17 cellular contexts compared by ENCODE assay signal in the genomic region with DNA sequence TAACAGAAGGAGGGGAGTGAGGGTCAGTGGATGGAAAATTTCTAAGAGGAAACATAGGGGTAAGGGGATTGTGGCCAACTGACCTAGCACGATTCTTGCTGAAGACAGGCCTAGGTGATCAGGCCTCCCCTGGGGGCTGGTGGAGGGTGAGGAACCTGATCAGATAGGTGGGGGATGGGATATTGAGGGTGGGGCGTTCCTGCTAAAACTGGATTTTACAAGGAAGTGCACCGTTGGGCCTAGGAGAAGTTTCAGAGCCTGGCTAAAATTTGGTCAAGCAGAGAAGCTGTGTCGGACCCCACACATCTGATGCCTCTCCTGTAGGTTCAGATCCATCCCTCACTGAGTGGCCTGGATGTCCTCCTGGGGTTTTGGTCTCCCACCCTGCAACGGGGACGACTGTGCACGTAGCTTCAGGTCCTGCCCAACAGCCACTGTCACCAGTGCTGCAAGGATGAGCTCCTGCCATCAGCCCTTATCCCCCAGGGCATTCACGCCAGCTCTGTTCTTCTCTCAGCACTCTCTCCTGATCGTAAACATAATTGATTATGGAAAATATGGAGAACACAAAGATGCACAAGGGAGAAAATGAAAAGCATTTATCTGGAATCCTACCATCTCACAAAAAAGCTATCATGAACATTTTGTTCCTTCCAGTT.
DNase-seq lines count a peak whose midpoint lies in the region; ATAC-seq and TF ChIP-seq lines count a peak whose summit lies in the region.
"Had no signal": no experiment of that assay in that cellular context is flagged by ENCODE, and none has a peak within 500 bp of the region (broad histone marks: within the 10 kb centered on the region; RNA-seq: fewer than 3 reads in every experiment).

No MANE protein-coding gene starts in this region.

- H3K9me3 ChIP-seq in stomach, result no peaks in the 10 kb centered on the region
- H3K9me3 ChIP-seq: A549; BLaER1 treated with 17β-estradiol and CSF1 and Interleukin-3, amounts not matched to agents 10 nM and 100 nM had no signal

- H3K4me1 Mint-ChIP-seq in WTC11, result no peaks in the 10 kb centered on the region

- peaks cover 2% of the 10 kb centered on the region for H3K36me3 Mint-ChIP-seq in WTC11

- TF ChIP-seq CTCF in WTC11 (IDR thresholded peaks at IDR 0.05), result no peak
- no peak for TF ChIP-seq CTCF in stomach (IDR thresholded peaks at IDR 0.05)

- no peak overlapping the region for H3K4me3 ChIP-seq in stomach
- H3K4me3 ChIP-seq: A549; BLaER1 treated with 17β-estradiol and CSF1 and Interleukin-3, amounts not matched to agents 10 nM and 100 nM; GM12878; GM23248 had no signal

- no peaks in the 10 kb centered on the region for H3K27me3 ChIP-seq in stomach
- H3K27me3 ChIP-seq: BLaER1 treated with 17β-estradiol and CSF1 and Interleukin-3, amounts not matched to agents 10 nM and 100 nM had no signal

- TF ChIP-seq POLR2A in stomach (IDR thresholded peaks at IDR 0.05), result no peak

- POLR2A ChIA-PET in WTC11 (lab: Charles Lee), result no interaction called here

- intact Hi-C loops in stomach (cut with DNase I; ENCODE audit: low total_unique reads), result no loop called here

- H3K27ac ChIP-seq in stomach (no peak overlapping the region), caudate nucleus (ENCODE audit: low read depth, low read length) (no peak overlapping the region)
- H3K27ac ChIP-seq: A549; BLaER1 treated with 17β-estradiol and CSF1 and Interleukin-3, amounts not matched to agents 10 nM and 100 nM; GM23248; RWPE1 had no signal

- no peak overlapping the region for H3K4me3 Mint-ChIP-seq in WTC11

- H3K4me1 ChIP-seq in stomach, result no peaks in the 10 kb centered on the region
- H3K4me1 ChIP-seq: A549; BLaER1 treated with 17β-estradiol and CSF1 and Interleukin-3, amounts not matched to agents 10 nM and 100 nM had no signal

- H3K27me3 Mint-ChIP-seq in WTC11 (ENCODE audit: low read depth), result no peaks in the 10 kb centered on the region

- H3K9me3 Mint-ChIP-seq in WTC11, result no peaks in the 10 kb centered on the region

- no peaks in the 10 kb centered on the region for H3K36me3 ChIP-seq in stomach
- H3K36me3 ChIP-seq: BLaER1 treated with 17β-estradiol and CSF1 and Interleukin-3, amounts not matched to agents 10 nM and 100 nM had no signal

- 82 to 89% (median 84%) methylated on average over 9 of the region's 9 CpGs for WGBS in stomach, 5 donors

- TF ChIP-seq EP300 in stomach (IDR thresholded peaks at IDR 0.05), result no peak

- no peak for ATAC-seq in WTC11
- no peak for ATAC-seq in left lobe of liver

- no peak overlapping the region for H3K27ac Mint-ChIP-seq in WTC11

- CTCF ChIA-PET in WTC11 (lab: Charles Lee), result interaction anchor here (0.6 to 2.3 kb wide), 54 partner anchors 10 to 528 kb away, joined by 3 to 20 read pairs (median 4); no protein-coding TSS in a partner anchor

- DNase-seq in activated CD8-positive, alpha-beta memory T cell treated with anti-CD3 and anti-CD28 coated beads, Interleukin-2, amount 50 U/mL, for 48 hours, result peak; percentile 20
- no peak for DNase-seq in activated CD8-positive, alpha-beta memory T cell treated with anti-CD3 and anti-CD28 coated beads for 24 hours
- peak; percentile 4 for DNase-seq in WTC11 (ENCODE audit: low spot score)
- DNase-seq in left lobe of liver (ENCODE audit: low spot score), result peak; percentile 32
- DNase-seq in stomach, result peak; percentile 20
- no peak for DNase-seq in inferior parietal cortex (ENCODE audit: extremely low spot score)
- DNase-seq in caudate nucleus (lab: John Stamatoyannopoulos, UW), result no peak
- DNase-seq in NCI-H1930 (lab: John Stamatoyannopoulos, UW), result no peak
- DNase-seq: KG1, NCI-H1417 treated with DMSO at 0.1 percent for 48 hours, NCI-H2081, NCI-H774 had no signal

TF ChIP-seq in WTC11, 78 proteins besides CTCF, POLR2A, EP300 and RAD21 (continues in another document):
- TF ChIP-seq, protein P1, sequence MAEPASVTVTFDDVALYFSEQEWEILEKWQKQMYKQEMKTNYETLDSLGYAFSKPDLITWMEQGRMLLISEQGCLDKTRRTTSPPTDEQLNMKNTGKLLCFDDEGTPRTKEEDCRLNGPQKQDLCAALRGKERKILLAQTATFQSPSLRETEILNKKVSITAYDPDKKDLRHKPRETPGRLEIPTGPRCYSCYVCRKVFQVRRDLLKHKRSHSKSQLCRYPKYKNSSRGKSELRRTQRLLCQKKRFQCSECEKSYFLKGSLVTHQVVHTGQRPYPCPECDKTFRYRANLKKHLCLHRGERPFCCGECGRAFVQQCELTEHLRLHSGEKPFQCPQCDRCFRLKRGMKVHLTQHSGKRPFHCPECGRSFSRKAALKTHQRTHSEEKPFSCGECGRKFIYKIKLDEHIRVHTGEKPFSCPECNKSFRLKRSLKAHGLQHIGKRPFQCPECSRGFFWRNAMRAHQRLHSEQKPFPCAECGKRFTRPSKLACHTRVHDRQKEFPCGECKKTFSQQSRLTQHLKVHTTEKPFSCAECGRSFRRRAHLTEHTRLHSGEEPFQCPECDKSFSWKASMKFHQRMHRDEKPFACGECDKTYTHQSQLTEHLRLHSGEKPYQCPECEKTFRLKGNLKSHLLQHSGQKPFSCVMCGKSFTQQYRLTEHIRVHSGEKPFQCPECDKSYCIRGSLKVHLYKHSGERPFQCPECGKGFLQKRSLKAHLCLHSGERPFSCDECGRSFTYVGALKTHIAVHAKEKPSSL (CRISPR knock-in tag; conservative IDR thresholded peaks at IDR 0.05), result no peak
- no peak for TF ChIP-seq ZNF396 (CRISPR knock-in tag; IDR thresholded peaks at IDR 0.05; ENCODE audit: borderline replicate concordance)
- no peak for TF ChIP-seq GRHL2 (CRISPR knock-in tag; IDR thresholded peaks at IDR 0.05; ENCODE audit: insufficient replicate concordance, severe bottlenecking)
- no peak for TF ChIP-seq NR1H2 (CRISPR knock-in tag; IDR thresholded peaks at IDR 0.05)
- TF ChIP-seq, protein P2, sequence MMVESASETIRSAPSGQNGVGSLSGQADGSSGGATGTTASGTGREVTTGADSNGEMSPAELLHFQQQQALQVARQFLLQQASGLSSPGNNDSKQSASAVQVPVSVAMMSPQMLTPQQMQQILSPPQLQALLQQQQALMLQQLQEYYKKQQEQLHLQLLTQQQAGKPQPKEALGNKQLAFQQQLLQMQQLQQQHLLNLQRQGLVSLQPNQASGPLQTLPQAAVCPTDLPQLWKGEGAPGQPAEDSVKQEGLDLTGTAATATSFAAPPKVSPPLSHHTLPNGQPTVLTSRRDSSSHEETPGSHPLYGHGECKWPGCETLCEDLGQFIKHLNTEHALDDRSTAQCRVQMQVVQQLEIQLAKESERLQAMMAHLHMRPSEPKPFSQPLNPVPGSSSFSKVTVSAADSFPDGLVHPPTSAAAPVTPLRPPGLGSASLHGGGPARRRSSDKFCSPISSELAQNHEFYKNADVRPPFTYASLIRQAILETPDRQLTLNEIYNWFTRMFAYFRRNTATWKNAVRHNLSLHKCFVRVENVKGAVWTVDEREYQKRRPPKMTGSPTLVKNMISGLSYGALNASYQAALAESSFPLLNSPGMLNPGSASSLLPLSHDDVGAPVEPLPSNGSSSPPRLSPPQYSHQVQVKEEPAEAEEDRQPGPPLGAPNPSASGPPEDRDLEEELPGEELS (CRISPR knock-in tag; IDR thresholded peaks at IDR 0.05), result no peak
- TF ChIP-seq, protein P3, sequence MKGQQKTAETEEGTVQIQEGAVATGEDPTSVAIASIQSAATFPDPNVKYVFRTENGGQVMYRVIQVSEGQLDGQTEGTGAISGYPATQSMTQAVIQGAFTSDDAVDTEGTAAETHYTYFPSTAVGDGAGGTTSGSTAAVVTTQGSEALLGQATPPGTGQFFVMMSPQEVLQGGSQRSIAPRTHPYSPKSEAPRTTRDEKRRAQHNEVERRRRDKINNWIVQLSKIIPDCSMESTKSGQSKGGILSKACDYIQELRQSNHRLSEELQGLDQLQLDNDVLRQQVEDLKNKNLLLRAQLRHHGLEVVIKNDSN (CRISPR knock-in tag; IDR thresholded peaks at IDR 0.05), result no peak
- no peak for TF ChIP-seq HMGA2 (CRISPR knock-in tag; IDR thresholded peaks at IDR 0.05)
- TF ChIP-seq ESRRA (CRISPR knock-in tag; IDR thresholded peaks at IDR 0.05; ENCODE audit: borderline replicate concordance), result no peak
- TF ChIP-seq ZNF671 (CRISPR knock-in tag; IDR thresholded peaks at IDR 0.05), result no peak
- TF ChIP-seq ZNF532 (CRISPR knock-in tag; IDR thresholded peaks at IDR 0.05; ENCODE audit: borderline replicate concordance), result no peak
- TF ChIP-seq, protein P4, sequence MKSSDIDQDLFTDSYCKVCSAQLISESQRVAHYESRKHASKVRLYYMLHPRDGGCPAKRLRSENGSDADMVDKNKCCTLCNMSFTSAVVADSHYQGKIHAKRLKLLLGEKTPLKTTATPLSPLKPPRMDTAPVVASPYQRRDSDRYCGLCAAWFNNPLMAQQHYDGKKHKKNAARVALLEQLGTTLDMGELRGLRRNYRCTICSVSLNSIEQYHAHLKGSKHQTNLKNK (CRISPR knock-in tag; IDR thresholded peaks at IDR 0.05), result no peak
- no peak for TF ChIP-seq NR3C1 (CRISPR knock-in tag; conservative IDR thresholded peaks at IDR 0.05; ENCODE audit: low read depth)

Comparison
In these comparisons a context has a peak if more than half of its experiments do, and no peak if none do; other contexts are left out.
1. DNase-seq: peak in activated CD8-positive, alpha-beta memory T cell treated with anti-CD3 and anti-CD28 coated beads, Interleukin-2, amount 50 U/mL, for 48 hours (single experiment), WTC11 (single experiment), left lobe of liver (single experiment) and stomach (single experiment); none in activated CD8-positive, alpha-beta memory T cell treated with anti-CD3 and anti-CD28 coated beads for 24 hours (single experiment), inferior parietal cortex (single experiment), caudate nucleus (0 of 61) and NCI-H1930 (0 of 2).